8 cellular contexts compared by ENCODE assay signal in genomic region chr12:118377891-118378470, GRCh38. TPM values are rescaled to one million over a fixed set of nuclear protein-coding genes. Genes with fewer than 3 reads are reported as not detected.
A peak's percentile ranks its signal among the peaks of the same experiment; 100 is the strongest.
DNase-seq lines count a peak whose midpoint lies in the region; ATAC-seq and TF ChIP-seq lines count a peak whose summit lies in the region.

No MANE protein-coding gene starts in this region.

- peak overlapping the region; percentile 81 for H3K9ac ChIP-seq in Loucy (ENCODE audit: low read depth, low read length, poor library complexity, severe bottlenecking)

- no peaks in the 10 kb centered on the region; the same call in 1 of the 2 replicates for H3F3A ChIP-seq in Loucy (ENCODE audit: low read depth)

- H3K9me3 ChIP-seq in Loucy (ENCODE audit: insufficient read depth, low read depth, low read length): no peaks in the 10 kb centered on the region
- no peaks in the 10 kb centered on the region for H3K9me3 ChIP-seq in adrenal gland (replicated peaks in 1 of 3)
- no peaks in the 10 kb centered on the region for H3K9me3 ChIP-seq in left ventricle myocardium inferior (replicated peaks)

- no peak overlapping the region for H2AFZ ChIP-seq in Loucy (ENCODE audit: low read length)

- no peaks in the 10 kb centered on the region for H3K9me2 ChIP-seq in Loucy (replicated peaks; ENCODE audit: low read depth, low read length)

- peak overlapping the region; percentile 93 for H3K4me3 ChIP-seq in Loucy (ENCODE audit: low read length, poor library complexity, severe bottlenecking)
- peak overlapping the region in 1 of 4 donors; percentile 77 for H3K4me3 ChIP-seq in adrenal gland
- H3K4me3 ChIP-seq in left ventricle myocardium inferior: peak overlapping the region; percentile 99

- H3K36me3 ChIP-seq in Loucy (ENCODE audit: insufficient read depth, low read length) (peaks cover 21% of the 10 kb centered on the region; the same call in 1 of the 2 replicates), adrenal gland (replicated peaks in 1 of 2) (peaks cover 0 to 27% of the 10 kb centered on the region in 2 donors), left ventricle myocardium inferior (peaks cover 28% of the 10 kb centered on the region)

- H3K4me2 ChIP-seq in Loucy (ENCODE audit: low read depth, low read length, poor library complexity, severe bottlenecking): peak overlapping the region; percentile 96

- TF ChIP-seq POLR2A in adrenal gland (IDR thresholded peaks at IDR 0.05): no peak

- 32 to 37% (median 35%) methylated on average over 8 of the region's 8 CpGs for WGBS in adrenal gland, 4 donors

- DNase-seq in Daoy (ENCODE audit: low read depth) (peak; percentile 49), SW480 (ENCODE audit: low spot score) (peak; percentile 50), adrenal gland (peak in 6 of 7 donors; percentile 38 to 88 (median 62)), left ventricle myocardium inferior (peak; percentile 59), putamen (ENCODE audit: low spot score) (peak; percentile 66)

- H3K27me3 ChIP-seq in Loucy (ENCODE audit: insufficient read depth, low read length, poor library complexity, severe bottlenecking): no peaks in the 10 kb centered on the region
- no peaks in the 10 kb centered on the region for H3K27me3 ChIP-seq in adrenal gland
- no peaks in the 10 kb centered on the region for H3K27me3 ChIP-seq in left ventricle myocardium inferior (ENCODE audit: low read depth)

- H3K4me1 ChIP-seq in Loucy (ENCODE audit: insufficient read depth, low read length, poor library complexity, severe bottlenecking) (peaks cover 45% of the 10 kb centered on the region), adrenal gland (replicated peaks in 1 of 2) (peaks cover 0 to 28% of the 10 kb centered on the region in 2 donors), left ventricle myocardium inferior (peaks cover 52% of the 10 kb centered on the region)

- H3K27ac ChIP-seq in adrenal gland: peak overlapping the region in 3 of 5 donors; percentile 96 to 97 (median 96)
- H3K27ac ChIP-seq in left ventricle myocardium inferior (replicated peaks): peak overlapping the region; percentile 95

- TF ChIP-seq CTCF in Loucy (conservative IDR thresholded peaks at IDR 0.05; ENCODE audit: low read length) (peak; percentile 95), adrenal gland (IDR thresholded peaks at IDR 0.05) (peak; percentile 83 to 99 (median 93)), left ventricle myocardium inferior (IDR thresholded peaks at IDR 0.05; ENCODE audit: borderline replicate concordance) (peak; percentile 99)

- H4K20me1 ChIP-seq in Loucy (ENCODE audit: insufficient read depth, low read length, poor library complexity, severe bottlenecking): peaks cover 25% of the 10 kb centered on the region

- intact Hi-C loops in adrenal gland (cut with DNase I) (loop anchor here in 1 of 2 donors (5.0 to 10.0 kb wide), 2 partner anchors 196 to 503 kb away; no protein-coding TSS in a partner anchor), left ventricle myocardium inferior (cut with micrococcal nuclease) (no loop called here)

- ATAC-seq in GM18870 (IDR thresholded peaks at IDR 0.05; ENCODE audit: unreplicated experiment) (no peak), GM18858 (IDR thresholded peaks at IDR 0.05; ENCODE audit: unreplicated experiment) (no peak)

- peaks cover 64% of the 10 kb centered on the region for H3K79me2 ChIP-seq in Loucy (ENCODE audit: insufficient read depth, low read length)

RNA-seq across cellular contexts. Expression of gene SUDS3, which starts 1.6 kb away (rescaled TPM):
- total RNA-seq in Daoy (2014; rRNA removed; shearing (Covaris generic)): 38.0 and 60.2 TPM in 2 replicates
- 10 to 100 TPM; 22.4 to 75.3 (median 30.7) TPM for total RNA-seq in adrenal gland
- 10 to 100 TPM; 13.3 to 22.2 (median 18.7) TPM for polyA plus RNA-seq in adrenal gland
- 20.4 TPM for total RNA-seq in left ventricle myocardium inferior

RNA-seq across cellular contexts. Expression of gene TAOK3, which starts 5.3 kb away (rescaled TPM):
- total RNA-seq in Daoy (2014; rRNA removed; shearing (Covaris generic)): 12.9 and 15.3 TPM in 2 replicates
- 10 to 100 TPM; 24.0 to 39.7 (median 29.8) TPM for total RNA-seq in adrenal gland
- polyA plus RNA-seq in adrenal gland: 10 to 100 TPM; 10.7 to 55.3 (median 20.2) TPM
- total RNA-seq in left ventricle myocardium inferior: 21.4 TPM
